8 cellular contexts compared by ENCODE assay signal in genomic region chr10:11175823-11176243, GRCh38.
DNase-seq lines count a peak whose midpoint lies in the region; ATAC-seq and TF ChIP-seq lines count a peak whose summit lies in the region.

No MANE protein-coding gene starts in this region.

- no peaks in the 10 kb centered on the region for H3K9me3 ChIP-seq in WERI-Rb-1 (ENCODE audit: severe bottlenecking)

- H3K36me3 ChIP-seq in WERI-Rb-1, result no peaks in the 10 kb centered on the region

- H3K4me3 ChIP-seq in WERI-Rb-1 (ENCODE audit: low read depth, low read length), result no peak overlapping the region

- peak overlapping the region in 6 of 10 donors; percentile 94 to 99 (median 98) for H3K27ac Mint-ChIP-seq in naive thymus-derived CD8-positive, alpha-beta T cell

- peak; percentile 36 for ATAC-seq in GM18858 (IDR thresholded peaks at IDR 0.05; ENCODE audit: unreplicated experiment)
- ATAC-seq in HG02623 (IDR thresholded peaks at IDR 0.05; ENCODE audit: unreplicated experiment), result peak; percentile 25
- ATAC-seq in naive thymus-derived CD8-positive, alpha-beta T cell, result no peak

- no peaks in the 10 kb centered on the region for H3K9me3 Mint-ChIP-seq in naive thymus-derived CD8-positive, alpha-beta T cell

- no peaks in the 10 kb centered on the region for H3K27me3 Mint-ChIP-seq in naive thymus-derived CD8-positive, alpha-beta T cell

- no peaks in the 10 kb centered on the region for H3K27me3 ChIP-seq in WERI-Rb-1 (ENCODE audit: insufficient read depth, low read depth, severe bottlenecking)

- peaks cover under 1 to 85% (median 30%) of the 10 kb centered on the region in 4 donors for H3K4me1 Mint-ChIP-seq in naive thymus-derived CD8-positive, alpha-beta T cell

- peaks cover 10 to 68% (median 18%) of the 10 kb centered on the region in 3 donors for H3K36me3 Mint-ChIP-seq in naive thymus-derived CD8-positive, alpha-beta T cell

- peak overlapping the region in 8 of 10 donors; percentile 71 to 89 (median 87) for H3K4me3 Mint-ChIP-seq in naive thymus-derived CD8-positive, alpha-beta T cell

- POLR2A ChIA-PET in naive thymus-derived CD8-positive, alpha-beta T cell (lab: Charles Lee), result interaction anchor here (10.7 to 18.5 kb wide), 2 partner anchors 9 to 26 kb away, joined by 206 to 970 read pairs; no protein-coding TSS in a partner anchor

- peak; percentile 24 for DNase-seq in RPMI8226
- no peak for DNase-seq in naive thymus-derived CD8-positive, alpha-beta T cell
- DNase-seq in middle frontal gyrus (ENCODE audit: extremely low spot score, low spot score), result no peak
- DNase-seq in stimulated activated CD4-positive, alpha-beta T cell treated with anti-CD3 and anti-CD28 coated beads, Interleukin-2, amount 100 ng/mL, for 48 hours, result no peak
- DNase-seq in activated CD4-positive, CD25-positive, alpha-beta regulatory T cell treated with anti-CD3 and anti-CD28 coated beads, Interleukin-2, amount 50 U/mL, for 72 hours, result no peak
- DNase-seq in WERI-Rb-1, result no peak

- H3K27ac ChIP-seq in WERI-Rb-1, result no peak overlapping the region

- no peak for TF ChIP-seq CTCF in WERI-Rb-1 (IDR thresholded peaks at IDR 0.05; ENCODE audit: low read depth, low read length)

Comparison
In these comparisons a context has a peak if more than half of its experiments do, and no peak if none do; other contexts are left out.
1. ATAC-seq: peak in GM18858 (single experiment) and HG02623 (single experiment); none in naive thymus-derived CD8-positive, alpha-beta T cell (0 of 2).